ENCODE assay signal across 23 cellular contexts in the genomic region with DNA sequence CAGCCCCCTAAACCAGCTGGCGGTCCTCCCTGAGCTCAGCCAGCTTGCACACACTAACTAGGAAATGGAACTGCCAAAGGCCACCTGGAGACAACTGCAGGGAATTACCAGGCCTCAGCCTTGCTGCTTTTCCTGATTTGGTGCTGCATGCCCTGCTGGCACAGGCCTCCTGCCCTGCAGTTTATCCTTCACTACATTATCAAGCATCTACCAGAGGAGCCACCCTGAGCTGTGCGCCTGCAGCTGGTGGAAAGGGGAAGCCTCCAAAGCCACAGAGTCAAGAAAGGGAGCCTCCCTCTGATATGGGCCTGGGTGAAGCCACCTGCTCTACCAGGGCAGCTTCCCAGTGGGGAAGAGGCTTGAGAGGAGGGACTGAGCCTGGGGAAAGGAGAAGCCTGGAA.
DNase-seq lines count a peak whose midpoint lies in the region; TF ChIP-seq lines count a peak whose summit lies in the region.
"Had no signal": no experiment of that assay in that cellular context is flagged by ENCODE, and none has a peak within 500 bp of the region (broad histone marks: within the 10 kb centered on the region; RNA-seq: fewer than 3 reads in every experiment).

No MANE protein-coding gene starts in this region.

- H2BK120ac ChIP-seq in H9 (ENCODE audit: low read depth, low read length, poor library complexity, severe bottlenecking) = no peak overlapping the region

- H3K4me2 ChIP-seq in H9 (ENCODE audit: insufficient read depth, insufficient read length, low read length) = no peak overlapping the region

- no peaks in the 10 kb centered on the region for H3K79me1 ChIP-seq in H9 (ENCODE audit: insufficient read depth, low read depth, low read length, poor library complexity, severe bottlenecking)

- no peak overlapping the region for H2BK15ac ChIP-seq in H9 (ENCODE audit: low read depth, low read length)

- H3K4me1 ChIP-seq in H9 (ENCODE audit: insufficient read depth, low read length) (0 out of 2 replicates have a peak, but pooled peaks cover 2% of the 10 kb centered on the region), esophagus squamous epithelium (no peaks in the 10 kb centered on the region)
- H3K4me1 ChIP-seq: left lung had no signal

- H3K4me3 Mint-ChIP-seq in H9 (no peak overlapping the region), brain (no peak overlapping the region)
- no peak overlapping the region for H3K4me3 Mint-ChIP-seq in T-helper 2 cell treated with Interferon-gamma antibody and Interleukin-4, amounts not matched to agents 5 μg/mL and 100 μg/mL, for 36 hours
- H3K4me3 Mint-ChIP-seq: activated CD4-positive, alpha-beta T cell treated with anti-CD3 and anti-CD28 coated beads, Interleukin-2, amount 10 ng/mL, durations not matched to agents 24 days and 14 days; activated naive CD8-positive, alpha-beta T cell treated with anti-CD3 and anti-CD28 coated beads, Interleukin-2, amount 50 U/mL, for 24 hours; activated T-cell treated with anti-CD3 and anti-CD28 coated beads, Interleukin-2, amount 50 U/mL, for 24 hours; type B pancreatic cell had no signal

- no peaks in the 10 kb centered on the region for H3K9me3 Mint-ChIP-seq in H9
- H3K9me3 Mint-ChIP-seq in brain = no peaks in the 10 kb centered on the region
- H3K9me3 Mint-ChIP-seq in T-helper 2 cell treated with Interferon-gamma antibody and Interleukin-4, amounts not matched to agents 5 μg/mL and 100 μg/mL, for 36 hours = no peaks in the 10 kb centered on the region
- H3K9me3 Mint-ChIP-seq: activated CD4-positive, alpha-beta T cell treated with anti-CD3 and anti-CD28 coated beads, Interleukin-2, amount 10 ng/mL, durations not matched to agents 24 days and 14 days; activated naive CD8-positive, alpha-beta T cell treated with anti-CD3 and anti-CD28 coated beads, Interleukin-2, amount 50 U/mL, for 24 hours; activated T-cell treated with anti-CD3 and anti-CD28 coated beads, Interleukin-2, amount 50 U/mL, for 24 hours; type B pancreatic cell had no signal

- no peak overlapping the region for H2AFZ ChIP-seq in H9 (ENCODE audit: low read length)

- no peaks in the 10 kb centered on the region for H4K20me1 ChIP-seq in H9 (ENCODE audit: control insufficient read depth, insufficient read depth, insufficient read length)

- TF ChIP-seq CTCF in H9 (conservative IDR thresholded peaks at IDR 0.05) (no peak), brain (conservative IDR thresholded peaks at IDR 0.05) (no peak), esophagus squamous epithelium (IDR thresholded peaks at IDR 0.05) (no peak)

- H3K79me2 ChIP-seq in H9 (ENCODE audit: insufficient read depth, low read length) = no peaks in the 10 kb centered on the region

- no peak overlapping the region for H3K4ac ChIP-seq in H9 (ENCODE audit: low read depth, low read length)

- TF ChIP-seq POLR2A in esophagus squamous epithelium (IDR thresholded peaks at IDR 0.05) = no peak

- H2AK5ac ChIP-seq in H9 (ENCODE audit: insufficient read length, low read length) = no peak overlapping the region

- H3K23ac ChIP-seq in H9 (ENCODE audit: insufficient read length, low read depth, low read length) = no peak overlapping the region

- H3K56ac ChIP-seq in H9 (ENCODE audit: insufficient read length, low read depth, low read length) = no peak overlapping the region

- no peak overlapping the region for H4K91ac ChIP-seq in H9 (ENCODE audit: insufficient read length, low read depth, low read length)

- H3K36me3 Mint-ChIP-seq in H9 (ENCODE audit: insufficient read depth in 1 of 3, low read depth in 3 of 3) (no peaks in the 10 kb centered on the region; a peak in 1 of 7 replicates), brain (no peaks in the 10 kb centered on the region)
- H3K36me3 Mint-ChIP-seq in T-helper 2 cell treated with Interferon-gamma antibody and Interleukin-4, amounts not matched to agents 5 μg/mL and 100 μg/mL, for 36 hours (ENCODE audit: low read depth) = no peaks in the 10 kb centered on the region
- H3K36me3 Mint-ChIP-seq: type B pancreatic cell had no signal

- H3K4me1 Mint-ChIP-seq in H9 (peaks cover 11 to 12% of the 10 kb centered on the region in 2 experiments), brain (peaks cover 23% of the 10 kb centered on the region)
- no peaks in the 10 kb centered on the region for H3K4me1 Mint-ChIP-seq in T-helper 2 cell treated with Interferon-gamma antibody and Interleukin-4, amounts not matched to agents 5 μg/mL and 100 μg/mL, for 36 hours (ENCODE audit: low read depth)
- H3K4me1 Mint-ChIP-seq: activated naive CD8-positive, alpha-beta T cell treated with anti-CD3 and anti-CD28 coated beads, Interleukin-2, amount 50 U/mL, for 24 hours had no signal

- no peak overlapping the region for H3K27ac ChIP-seq in H9 (ENCODE audit: insufficient read length, low read depth, low read length)
- H3K27ac ChIP-seq in esophagus squamous epithelium = no peak overlapping the region
- H3K27ac ChIP-seq: left lung, RWPE1, VCaP had no signal

- H3T11ph ChIP-seq in H9 (ENCODE audit: low read length) = no peak overlapping the region

- no peak overlapping the region for H3K4me3 ChIP-seq in esophagus squamous epithelium
- H3K4me3 ChIP-seq: left lung had no signal

- no peak overlapping the region for H2BK20ac ChIP-seq in H9 (ENCODE audit: low read depth, low read length, poor library complexity, severe bottlenecking)

- no peak overlapping the region for H4K8ac ChIP-seq in H9 (replicated peaks; ENCODE audit: insufficient read length, low read depth, low read length)

- peak overlapping the region in 2 of 3 experiments; percentile 53 to 88; a peak in 3 of 7 replicates for H3K27ac Mint-ChIP-seq in H9
- peak overlapping the region in 4 of 5 experiments; percentile 16 to 76 (median 46) for H3K27ac Mint-ChIP-seq in brain
- no peak overlapping the region for H3K27ac Mint-ChIP-seq in T-helper 2 cell treated with Interferon-gamma antibody and Interleukin-4, amounts not matched to agents 5 μg/mL and 100 μg/mL, for 36 hours
- H3K27ac Mint-ChIP-seq: activated CD4-positive, alpha-beta T cell treated with anti-CD3 and anti-CD28 coated beads, Interleukin-2, amount 10 ng/mL, durations not matched to agents 24 days and 14 days; activated naive CD8-positive, alpha-beta T cell treated with anti-CD3 and anti-CD28 coated beads, Interleukin-2, amount 50 U/mL, for 24 hours; activated T-cell treated with anti-CD3 and anti-CD28 coated beads, Interleukin-2, amount 50 U/mL, for 24 hours; type B pancreatic cell had no signal

- H3K14ac ChIP-seq in H9 (ENCODE audit: insufficient read depth, low read length) = no peak overlapping the region; the same call in 1 of the 2 replicates

- no peaks in the 10 kb centered on the region for H3K36me3 ChIP-seq in esophagus squamous epithelium
- H3K36me3 ChIP-seq: left lung had no signal

- no peak overlapping the region for H3K9ac ChIP-seq in H9 (ENCODE audit: extremely low read depth, insufficient read length, low read length)

- DNase-seq in AML-193 (lab: John Stamatoyannopoulos, UW) (peak; percentile 24 to 40), H9 (no peak), NOMO-1 treated with DMSO at 0.1 percent for 48 hours (lab: John Stamatoyannopoulos, UW; ENCODE audit: unreplicated experiment) (peak; percentile 49), islet precursor cell (no peak), occipital lobe (lab: John Stamatoyannopoulos, UW) (no peak), esophagus squamous epithelium (lab: John Stamatoyannopoulos, UW) (no peak)
- no peak for DNase-seq in T-helper 2 cell treated with Interferon-gamma antibody and Interleukin-4, amounts not matched to agents 5 μg/mL and 100 μg/mL, for 36 hours (ENCODE audit: low spot score)
- DNase-seq: activated CD4-positive, alpha-beta T cell treated with anti-CD3 and anti-CD28 coated beads, Interleukin-2, amount 10 ng/mL, durations not matched to agents 24 days and 14 days; activated naive CD8-positive, alpha-beta T cell treated with anti-CD3 and anti-CD28 coated beads, Interleukin-2, amount 50 U/mL, for 24 hours; activated T-cell treated with anti-CD3 and anti-CD28 coated beads, Interleukin-2, amount 50 U/mL, for 24 hours; COR-L47; DMS79; hypothalamus; KG1; left lung; MM.1S; NCI-H146; NCI-H524 treated with DMSO at 0.1 percent for 48 hours; T-helper 2 cell had no signal

- no peaks in the 10 kb centered on the region for H3K9me3 ChIP-seq in H9 (ENCODE audit: control insufficient read depth, low read depth, low read length)
- no peaks in the 10 kb centered on the region for H3K9me3 ChIP-seq in esophagus squamous epithelium
- H3K9me3 ChIP-seq: left lung had no signal

- H3K27me3 ChIP-seq in H9 (ENCODE audit: insufficient read depth, low read length) (no peaks in the 10 kb centered on the region), esophagus squamous epithelium (no peaks in the 10 kb centered on the region)
- H3K27me3 ChIP-seq: left lung had no signal

- no peak overlapping the region for H2BK12ac ChIP-seq in H9 (ENCODE audit: insufficient read length, low read depth, low read length)

- H3K27me3 Mint-ChIP-seq in H9 (ENCODE audit: low read depth) = no peaks in the 10 kb centered on the region; the same call in none of the 2 replicates
- H3K27me3 Mint-ChIP-seq in brain = no peaks in the 10 kb centered on the region
- H3K27me3 Mint-ChIP-seq in T-helper 2 cell treated with Interferon-gamma antibody and Interleukin-4, amounts not matched to agents 5 μg/mL and 100 μg/mL, for 36 hours (ENCODE audit: low read depth) = no peaks in the 10 kb centered on the region
- H3K27me3 Mint-ChIP-seq: activated CD4-positive, alpha-beta T cell treated with anti-CD3 and anti-CD28 coated beads, Interleukin-2, amount 10 ng/mL, durations not matched to agents 24 days and 14 days; activated naive CD8-positive, alpha-beta T cell treated with anti-CD3 and anti-CD28 coated beads, Interleukin-2, amount 50 U/mL, for 24 hours; activated T-cell treated with anti-CD3 and anti-CD28 coated beads, Interleukin-2, amount 50 U/mL, for 24 hours had no signal

- no peaks in the 10 kb centered on the region for H3K23me2 ChIP-seq in H9 (ENCODE audit: insufficient read length, low read depth, low read length, poor library complexity, severe bottlenecking)

- intact Hi-C loops in esophagus squamous epithelium (cut with DNase I) = no loop called here

- H4K5ac ChIP-seq in H9 (ENCODE audit: insufficient read length, low read depth, low read length) = no peak overlapping the region

- no peak overlapping the region for H2BK5ac ChIP-seq in H9 (ENCODE audit: insufficient read length, low read length)

- H3K18ac ChIP-seq in H9 (ENCODE audit: insufficient read length, low read depth, low read length) = no peak overlapping the region

- no CpG with 5 or more reads among the region's 2 CpGs for WGBS in H9 (ENCODE audit: extremely low coverage, insufficient read length, low lambda C conversion rate)
- 60% methylated on average over 1 of the region's 2 CpGs; no CpG with 5 or more reads in 1 of the 2 donors for WGBS in esophagus squamous epithelium, 2 donors

Comparison
In these comparisons a context has a peak if more than half of its experiments do, and no peak if none do; other contexts are left out.
1. DNase-seq: peak in AML-193 (2 of 2) and NOMO-1 treated with DMSO at 0.1 percent for 48 hours (single experiment); none in H9 (single experiment), T-helper 2 cell treated with Interferon-gamma antibody and Interleukin-4, amounts not matched to agents 5 μg/mL and 100 μg/mL, for 36 hours (single experiment), islet precursor cell (single experiment), occipital lobe (single experiment) and esophagus squamous epithelium (single experiment).